Comparison of ENCODE assay signal across 39 cellular contexts in the genomic region with DNA sequence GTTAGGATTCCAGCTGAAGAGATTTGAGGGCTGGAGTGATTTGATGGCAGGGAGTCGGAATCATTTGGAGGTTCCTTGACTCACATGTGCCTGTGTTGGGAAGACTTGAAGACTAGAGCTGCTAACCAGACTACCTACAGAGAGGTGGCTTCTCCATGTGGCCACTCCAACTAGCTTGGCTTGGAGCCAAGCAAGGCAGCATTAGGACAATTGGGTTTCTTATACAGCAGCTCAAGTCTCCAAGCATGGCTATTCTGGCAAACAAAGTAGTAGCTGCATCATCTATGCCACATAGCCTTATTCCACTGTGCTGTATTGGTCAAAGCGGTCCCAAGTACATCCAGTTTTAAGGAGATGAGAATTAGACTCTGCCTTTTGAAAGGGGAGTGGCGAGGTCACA.
"Had no signal": no experiment of that assay in that cellular context is flagged by ENCODE, and none has a peak within 500 bp of the region (broad histone marks: within the 10 kb centered on the region; RNA-seq: fewer than 3 reads in every experiment).

No MANE protein-coding gene starts in this region.

- DNase-seq: activated CD4-positive, alpha-beta memory T cell treated with anti-CD3 and anti-CD28 coated beads, Interleukin-2, amount 10 ng/mL, durations not matched to agents 7 days and 5 days; activated CD4-positive, alpha-beta T cell treated with anti-CD3 and anti-CD28 coated beads for 1 hour; activated CD4-positive, alpha-beta T cell treated with anti-CD3 and anti-CD28 coated beads for 48 hours; activated CD4-positive, CD25-positive, alpha-beta regulatory T cell; activated CD8-positive, alpha-beta memory T cell treated with anti-CD3 and anti-CD28 coated beads for 24 hours; activated effector memory CD4-positive, alpha-beta T cell treated with anti-CD3 and anti-CD28 coated beads, Interleukin-2, amount 50 U/mL, for 16 hours; activated naive CD4-positive, alpha-beta T cell; activated naive CD4-positive, alpha-beta T cell treated with anti-CD3 and anti-CD28 coated beads, Interleukin-2, amount 50 U/mL, for 16 hours; activated naive CD8-positive, alpha-beta T cell treated with anti-CD3 and anti-CD28 coated beads for 36 hours; activated T-cell treated with anti-CD3 and anti-CD28 coated beads, Interleukin-2, amount 50 U/mL, for 1 hour; activated T-cell treated with anti-CD3 and anti-CD28 coated beads, Interleukin-2, amount 50 U/mL, for 72 hours; amniotic stem cell; aorta; brain microvascular endothelial cell; central memory CD4-positive, alpha-beta T cell; Kasumi-1; MG63; NCI-H1048; NCI-H1105 treated with DMSO at 0.1 percent for 48 hours; NCI-H1436; NCI-H1694; NCI-H1930; NCI-H2081 treated with DMSO at 0.1 percent for 48 hours; NCI-H2171; NCI-H510A; NCI-H526; NCI-H748 treated with DMSO at 0.1 percent for 48 hours; NK-92 treated with Interleukin-12 subunit alpha and Interleukin-12 subunit beta, amount 100 ng/mL, for 24 hours; PC-9; SIG-M5; T-helper 1 cell; T-helper 2 cell; T-helper 9 cell; WERI-Rb-1 had no signal

- H3K4me3 Mint-ChIP-seq: activated CD4-positive, alpha-beta memory T cell treated with anti-CD3 and anti-CD28 coated beads, Interleukin-2, amount 10 ng/mL, durations not matched to agents 7 days and 5 days; activated naive CD8-positive, alpha-beta T cell treated with anti-CD3 and anti-CD28 coated beads for 36 hours; activated T-cell treated with anti-CD3 and anti-CD28 coated beads, Interleukin-2, amount 50 U/mL, for 72 hours; activated T-helper 17 cell treated with anti-CD3 and anti-CD28 coated beads, Interleukin-2, amount 50 U/mL, for 72 hours had no signal

- H3K9me3 Mint-ChIP-seq: activated CD4-positive, alpha-beta memory T cell treated with anti-CD3 and anti-CD28 coated beads, Interleukin-2, amount 10 ng/mL, durations not matched to agents 7 days and 5 days; activated naive CD8-positive, alpha-beta T cell treated with anti-CD3 and anti-CD28 coated beads for 36 hours; activated T-cell treated with anti-CD3 and anti-CD28 coated beads, Interleukin-2, amount 50 U/mL, for 72 hours; activated T-helper 17 cell treated with anti-CD3 and anti-CD28 coated beads, Interleukin-2, amount 50 U/mL, for 72 hours had no signal

- H3K9me3 ChIP-seq: MG63 had no signal

- H3K36me3 ChIP-seq: brain microvascular endothelial cell, MG63, WERI-Rb-1 had no signal

- H3K4me2 ChIP-seq: PC-9 had no signal

- H3K27me3 ChIP-seq: brain microvascular endothelial cell, MG63 had no signal

- H3K36me3 Mint-ChIP-seq: activated naive CD8-positive, alpha-beta T cell treated with anti-CD3 and anti-CD28 coated beads for 36 hours had no signal

- FAIRE-seq: RCC 7860 had no signal

- H3K4me3 ChIP-seq: MG63, PC-9 had no signal

- H2AFZ ChIP-seq: PC-9 had no signal

- H3K27ac Mint-ChIP-seq: activated CD4-positive, alpha-beta memory T cell treated with anti-CD3 and anti-CD28 coated beads, Interleukin-2, amount 10 ng/mL, durations not matched to agents 7 days and 5 days; activated naive CD8-positive, alpha-beta T cell treated with anti-CD3 and anti-CD28 coated beads for 36 hours; activated T-cell treated with anti-CD3 and anti-CD28 coated beads, Interleukin-2, amount 50 U/mL, for 72 hours; activated T-helper 17 cell treated with anti-CD3 and anti-CD28 coated beads, Interleukin-2, amount 50 U/mL, for 72 hours had no signal

- ATAC-seq: activated T-cell treated with anti-CD3 and anti-CD28 coated beads, Interleukin-2, amount 50 U/mL, for 72 hours; activated T-helper 17 cell treated with anti-CD3 and anti-CD28 coated beads, Interleukin-2, amount 50 U/mL, for 72 hours; Right ventricle myocardium inferior; SK-N-SH treated with all-trans-retinoic acid at 6 μM for 48 hours had no signal

- H3K4me1 Mint-ChIP-seq: activated CD4-positive, alpha-beta memory T cell treated with anti-CD3 and anti-CD28 coated beads, Interleukin-2, amount 10 ng/mL, durations not matched to agents 7 days and 5 days; activated naive CD8-positive, alpha-beta T cell treated with anti-CD3 and anti-CD28 coated beads for 36 hours; activated T-helper 17 cell treated with anti-CD3 and anti-CD28 coated beads, Interleukin-2, amount 50 U/mL, for 72 hours had no signal

- H3K27ac ChIP-seq: brain microvascular endothelial cell, PC-9, RWPE1, WERI-Rb-1 had no signal
